In genomic region chr11:61912991-61913698, GRCh38 we compare ENCODE assay signal across 16 cellular contexts. TPM values are rescaled to one million over a fixed set of nuclear protein-coding genes. Genes with fewer than 3 reads are reported as not detected.
DNase-seq lines count a peak whose midpoint lies in the region; TF ChIP-seq lines count a peak whose summit lies in the region.
"Had no signal": no experiment of that assay in that cellular context is flagged by ENCODE, and none has a peak within 500 bp of the region (broad histone marks: within the 10 kb centered on the region; RNA-seq: fewer than 3 reads in every experiment).

No MANE protein-coding gene starts in this region.

- H3K27me3 ChIP-seq in BLaER1 (peaks cover 45% of the 10 kb centered on the region), esophagus muscularis mucosa (no peaks in the 10 kb centered on the region), osteoblast (ENCODE audit: insufficient read depth, low read length) (peaks cover 4% of the 10 kb centered on the region)
- H3K27me3 ChIP-seq in effector memory CD4-positive, alpha-beta T cell (replicated peaks; ENCODE audit: control insufficient read depth, insufficient read depth, low read length, poor library complexity, severe bottlenecking), result peaks cover 8% of the 10 kb centered on the region

- DNase-seq in GM19240 (ENCODE audit: insufficient read length, low spot score) (peak; percentile 3), esophagus muscularis mucosa (ENCODE audit: extremely low spot score) (no peak), osteoblast (ENCODE audit: insufficient read length, low spot score, missing footprints) (peak; percentile 82), HT-29 (ENCODE audit: low spot score) (no peak), NCI-H1417 (lab: John Stamatoyannopoulos, UW) (no peak), NCI-H187 (lab: John Stamatoyannopoulos, UW) (no peak)
- DNase-seq in effector memory CD4-positive, alpha-beta T cell, result no peak
- DNase-seq: activated CD4-positive, alpha-beta T cell treated with anti-CD3 and anti-CD28 coated beads, Interleukin-2, amount 50 U/mL, for 4 hours; activated naive CD8-positive, alpha-beta T cell treated with anti-CD3 and anti-CD28 coated beads, Interleukin-2, amount 10 ng/mL, durations not matched to agents 7 days and 5 days; mammary epithelial cell; NCI-H1048; NCI-H2107; NCI-H69; PC-3 had no signal

- no peak overlapping the region for H3K9ac ChIP-seq in BLaER1

- H3K79me2 ChIP-seq in osteoblast (ENCODE audit: insufficient read depth, low read length), result peaks cover 3% of the 10 kb centered on the region

- TF ChIP-seq CTCF in esophagus muscularis mucosa (IDR thresholded peaks at IDR 0.05), result no peak
- no peak for TF ChIP-seq CTCF in osteoblast (IDR thresholded peaks at IDR 0.05; ENCODE audit: extremely low read depth, low read depth, low read length)

- no peak overlapping the region for H2AFZ ChIP-seq in osteoblast (ENCODE audit: low read length)

- H3K36me3 ChIP-seq in BLaER1 (no peaks in the 10 kb centered on the region), esophagus muscularis mucosa (no peaks in the 10 kb centered on the region), osteoblast (ENCODE audit: insufficient read depth, low read length) (no peaks in the 10 kb centered on the region)
- no peaks in the 10 kb centered on the region for H3K36me3 ChIP-seq in effector memory CD4-positive, alpha-beta T cell (ENCODE audit: control insufficient read depth, insufficient read depth, low read length)

- no peak for TF ChIP-seq EP300 in esophagus muscularis mucosa (IDR thresholded peaks at IDR 0.05)

- 81% methylated on average over 17 of the region's 18 CpGs for WGBS in esophagus muscularis mucosa

- TF ChIP-seq POLR2A in esophagus muscularis mucosa (IDR thresholded peaks at IDR 0.05; ENCODE audit: low read depth), result no peak

- H3K4me3 ChIP-seq in BLaER1 (no peak overlapping the region), esophagus muscularis mucosa (no peak overlapping the region), osteoblast (ENCODE audit: insufficient read depth, low read length) (no peak overlapping the region)
- no peak overlapping the region for H3K4me3 ChIP-seq in effector memory CD4-positive, alpha-beta T cell (ENCODE audit: insufficient read depth, low read depth, low read length, poor library complexity, severe bottlenecking)
- H3K4me3 ChIP-seq: K562 had no signal

- intact Hi-C loops in esophagus muscularis mucosa (cut with DNase I), result no loop called here

- H3K4me1 ChIP-seq in BLaER1 (peaks cover 47% of the 10 kb centered on the region), esophagus muscularis mucosa (peaks cover 21 to 96% (median 90%) of the 10 kb centered on the region in 4 donors), osteoblast (ENCODE audit: insufficient read depth, low read length) (peaks cover 4% of the 10 kb centered on the region)
- no peaks in the 10 kb centered on the region for H3K4me1 ChIP-seq in effector memory CD4-positive, alpha-beta T cell (ENCODE audit: control insufficient read depth, insufficient read depth, low read length, poor library complexity, severe bottlenecking)

- H4K20me1 ChIP-seq in BLaER1, result no peaks in the 10 kb centered on the region
- H4K20me1 ChIP-seq in osteoblast (ENCODE audit: insufficient read depth, low read length), result peaks cover 3% of the 10 kb centered on the region

- H3K9me3 ChIP-seq in BLaER1 (no peaks in the 10 kb centered on the region), esophagus muscularis mucosa (no peaks in the 10 kb centered on the region), osteoblast (ENCODE audit: low read depth, low read length) (no peaks in the 10 kb centered on the region)
- no peaks in the 10 kb centered on the region for H3K9me3 ChIP-seq in effector memory CD4-positive, alpha-beta T cell (ENCODE audit: control insufficient read depth, low read length)

- no peak overlapping the region for H3K27ac ChIP-seq in BLaER1
- peak overlapping the region; percentile 7 to 51 (median 16) for H3K27ac ChIP-seq in esophagus muscularis mucosa (replicated peaks in 1 of 4)
- no peak overlapping the region for H3K27ac ChIP-seq in osteoblast (ENCODE audit: low read depth, low read length)
- H3K27ac ChIP-seq in effector memory CD4-positive, alpha-beta T cell (ENCODE audit: insufficient read depth, low read length, poor library complexity, severe bottlenecking), result no peak overlapping the region

- peak overlapping the region; percentile 51; the same call in 1 of the 2 replicates for H3K4me2 ChIP-seq in BLaER1
- H3K4me2 ChIP-seq in osteoblast (ENCODE audit: insufficient read depth, low read length), result no peak overlapping the region

RNA-seq across cellular contexts. Expression of gene RAB3IL1, which starts 4.2 kb away (rescaled TPM):
- total RNA-seq in esophagus muscularis mucosa (10 to 100 TPM; 14.0 to 31.5 (median 14.2) TPM), osteoblast (15.9 and 20.3 TPM in 2 replicates)
- 1.6 TPM in 1 of 2 replicates, not detected in the other for total RNA-seq in HT-29 (2014; rRNA removed; shearing (Covaris generic))

RNA-seq across cellular contexts. Expression of gene FADS3, which starts 21.8 kb away (rescaled TPM):
- 100 to 1,000 TPM in 1 of 4 donors, 10 to 100 TPM in 3; 42.4 to 103 (median 57.8) TPM for total RNA-seq in esophagus muscularis mucosa
- 127 and 144 TPM in 2 replicates for total RNA-seq in osteoblast
- total RNA-seq in HT-29 (2014; rRNA removed; shearing (Covaris generic)), result 42.2 and 44.0 TPM in 2 replicates

RNA-seq across cellular contexts. Expression of gene BEST1, which starts 37.0 kb away (rescaled TPM):
- total RNA-seq in esophagus muscularis mucosa (1 to 10 TPM; 2.2 to 5.0 (median 4.3) TPM), osteoblast (5.6 and 8.0 TPM in 2 replicates)
- 0.46 TPM in 1 of 2 replicates, not detected in the other for total RNA-seq in HT-29 (2014; rRNA removed; shearing (Covaris generic))

RNA-seq across cellular contexts. Expression of gene FTH1, which starts 54.3 kb away (rescaled TPM):
- total RNA-seq in esophagus muscularis mucosa (1,000 to 10,000 TPM; 1,795 to 3,027 (median 2,719) TPM), osteoblast (1,459 and 1,507 TPM in 2 replicates)
- total RNA-seq in HT-29 (2014; rRNA removed; shearing (Covaris generic)), result 1,803 and 2,077 TPM in 2 replicates

Comparison
In these comparisons a context has a peak if more than half of its experiments do, and no peak if none do; other contexts are left out.
1. H3K27ac ChIP-seq: peak in esophagus muscularis mucosa (4 of 4); none in BLaER1 (single experiment), osteoblast (single experiment) and effector memory CD4-positive, alpha-beta T cell (single experiment).
2. DNase-seq: peak in GM19240 (single experiment) and osteoblast (single experiment); none in esophagus muscularis mucosa (single experiment), HT-29 (single experiment), NCI-H1417 (0 of 3), NCI-H187 (0 of 2) and effector memory CD4-positive, alpha-beta T cell (0 of 3).